ENCODE assay signal across 9 cellular contexts in the genomic region with DNA sequence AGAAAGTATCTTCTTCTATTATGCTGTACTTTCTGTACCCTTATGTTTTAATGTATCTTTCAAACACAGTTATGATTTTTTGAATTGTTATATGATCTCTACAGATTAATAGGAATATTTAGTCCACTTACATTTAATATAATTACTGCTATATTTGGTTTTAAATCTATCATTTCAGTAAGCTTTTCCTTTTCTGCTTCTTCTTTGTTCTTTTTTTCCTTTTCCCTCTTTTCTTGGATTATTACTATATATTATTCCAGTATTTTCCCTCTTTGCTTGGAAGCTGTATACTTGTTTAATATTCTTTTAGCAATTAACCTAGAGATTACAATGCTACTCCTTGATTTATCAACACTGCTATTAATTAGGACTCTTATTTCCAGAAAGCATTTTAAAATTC. TPM values are rescaled to one million over a fixed set of nuclear protein-coding genes. Genes with fewer than 3 reads are reported as not detected.
"Had no signal": no experiment of that assay in that cellular context is flagged by ENCODE, and none has a peak within 500 bp of the region (broad histone marks: within the 10 kb centered on the region; RNA-seq: fewer than 3 reads in every experiment).

No MANE protein-coding gene starts in this region.

- H3K4me3 Mint-ChIP-seq: IgD-negative memory B cell had no signal

- DNase-seq: IMR-90, KBM-7, KG1 had no signal

- H3K27ac Mint-ChIP-seq: IgD-negative memory B cell had no signal

- ATAC-seq: HepG2 had no signal

- H3K27ac ChIP-seq: HL-60, KMS-11 had no signal

- H3K4me2 ChIP-seq: KMS-11 had no signal

- FAIRE-seq: HepG2 had no signal

- H3K9ac ChIP-seq: KMS-11 had no signal

RNA-seq across cellular contexts. Expression of a gene that starts 13.5 kb away (rescaled TPM):
- total RNA-seq: HepG2, HT-29, HT1080, IMR-90 had no signal
- polyA plus RNA-seq: HepG2, IgD-negative memory B cell, IMR-90 had no signal
